Comparison of ENCODE assay signal across 10 cellular contexts in the genomic region with DNA sequence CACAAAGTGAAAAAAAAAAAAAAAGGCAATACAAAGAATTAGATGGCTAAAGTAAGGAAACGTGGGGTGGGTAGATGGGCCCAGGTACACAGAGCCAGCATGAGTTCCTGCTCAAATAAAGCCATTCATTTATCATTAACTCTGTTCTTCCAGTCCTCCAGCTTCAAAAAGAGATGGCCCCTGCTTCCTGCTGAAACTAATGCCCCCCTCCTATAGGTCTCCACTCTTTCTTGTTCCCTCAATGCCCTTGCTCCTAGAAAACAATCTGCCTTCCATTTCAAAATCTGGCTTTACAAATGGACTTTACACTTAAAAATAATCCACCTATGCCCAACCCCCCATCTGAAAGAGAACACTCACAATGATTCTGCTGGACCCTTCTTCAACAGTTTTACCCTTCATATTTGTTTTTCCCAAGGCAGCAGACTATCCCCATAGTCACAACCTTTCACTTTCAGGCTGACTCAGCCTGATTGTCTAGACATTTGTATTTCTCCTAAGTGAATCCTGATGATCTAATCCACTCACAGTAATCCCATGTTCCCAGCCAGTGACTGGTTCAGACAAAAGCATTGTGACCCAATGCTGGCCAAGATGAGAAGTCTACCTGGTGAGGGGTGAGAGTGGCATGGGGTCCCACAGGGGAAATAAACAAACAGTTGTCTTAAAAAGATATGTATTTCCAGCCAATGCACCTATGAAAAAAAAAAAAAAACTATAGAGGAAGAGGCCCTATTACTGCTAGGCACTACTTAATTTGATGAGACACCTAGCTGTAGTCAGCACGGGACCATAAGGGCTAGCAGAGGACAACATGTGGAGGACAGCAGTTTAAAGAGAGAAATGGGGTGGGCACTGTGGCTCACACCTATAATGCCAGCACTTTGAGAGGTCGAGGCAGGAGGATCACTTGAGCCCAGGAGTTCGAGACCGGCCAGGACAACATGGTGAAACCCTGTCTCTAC.
A peak's percentile ranks its signal among the peaks of the same experiment; 100 is the strongest.
DNase-seq lines count a peak whose midpoint lies in the region; ATAC-seq, FAIRE-seq and TF ChIP-seq lines count a peak whose summit lies in the region.
"Had no signal": no experiment of that assay in that cellular context is flagged by ENCODE, and none has a peak within 500 bp of the region (broad histone marks: within the 10 kb centered on the region; RNA-seq: fewer than 3 reads in every experiment).

No MANE protein-coding gene starts in this region.

- H3K9me3 ChIP-seq in CD4-positive, alpha-beta T cell (ENCODE audit: control insufficient read depth, low read length): no peaks in the 10 kb centered on the region
- no peaks in the 10 kb centered on the region for H3K9me3 ChIP-seq in mucosa of descending colon

- no peak for ATAC-seq in CD4-positive, alpha-beta T cell (ENCODE audit: poor library complexity)
- peak; percentile 43 for ATAC-seq in HG03442 (IDR thresholded peaks at IDR 0.05; ENCODE audit: unreplicated experiment)
- peak; percentile 64 for ATAC-seq in mucosa of descending colon
- ATAC-seq in HG03439 (IDR thresholded peaks at IDR 0.05; ENCODE audit: unreplicated experiment): no peak

- H3K27ac ChIP-seq in CD4-positive, alpha-beta T cell (ENCODE audit: low read depth, low read length): no peak overlapping the region
- H3K27ac ChIP-seq: cardiac muscle cell had no signal

- no peak for DNase-seq in CD4-positive, alpha-beta T cell
- DNase-seq in bronchial epithelial cell (ENCODE audit: low read depth) (peak; percentile 96), mucosa of descending colon (no peak), putamen (ENCODE audit: low spot score) (no peak), GF-D8 (lab: John Stamatoyannopoulos, UW) (no peak), KG1 (lab: John Stamatoyannopoulos, UW) (no peak)
- DNase-seq: NCI-H1092 treated with DMSO at 0.1 percent for 48 hours had no signal

- FAIRE-seq in bronchial epithelial cell (lab: Jason Lieb, UNC): peak; percentile 23

- H3K4me3 ChIP-seq in bronchial epithelial cell (ENCODE audit: low read depth, low read length) (no peak overlapping the region), mucosa of descending colon (no peak overlapping the region)
- H3K4me3 ChIP-seq: cardiac muscle cell had no signal

- POLR2A ChIA-PET in CD4-positive, alpha-beta T cell (lab: Charles Lee): no interaction called here

- peaks cover 3% of the 10 kb centered on the region for H3K4me1 ChIP-seq in mucosa of descending colon (ENCODE audit: low read depth)

- H3K36me3 ChIP-seq in bronchial epithelial cell (ENCODE audit: control insufficient read depth, insufficient read depth, low read length) (peaks cover 8% of the 10 kb centered on the region), mucosa of descending colon (ENCODE audit: low read depth) (no peaks in the 10 kb centered on the region)

- intact Hi-C loops in CD4-positive, alpha-beta T cell (cut with DNase I, micrococcal nuclease): no loop called here
- intact Hi-C loops in mucosa of descending colon (cut with DNase I, micrococcal nuclease): no loop called here

- peaks cover 96% of the 10 kb centered on the region for H3K36me3 Mint-ChIP-seq in CD4-positive, alpha-beta T cell (ENCODE audit: low read depth)

- H3K9me3 Mint-ChIP-seq in CD4-positive, alpha-beta T cell: no peaks in the 10 kb centered on the region

- no peak overlapping the region for H3K4me3 Mint-ChIP-seq in CD4-positive, alpha-beta T cell

- no peaks in the 10 kb centered on the region for H3K27me3 ChIP-seq in CD4-positive, alpha-beta T cell (ENCODE audit: control insufficient read depth, insufficient read depth, low read length)
- no peaks in the 10 kb centered on the region for H3K27me3 ChIP-seq in bronchial epithelial cell (ENCODE audit: control insufficient read depth, insufficient read depth, low read length)
- H3K27me3 ChIP-seq: cardiac muscle cell had no signal

- H3K4me1 Mint-ChIP-seq in CD4-positive, alpha-beta T cell (ENCODE audit: low read depth): peaks cover 21% of the 10 kb centered on the region

- no peaks in the 10 kb centered on the region for H3K27me3 Mint-ChIP-seq in CD4-positive, alpha-beta T cell

- CTCF ChIA-PET in CD4-positive, alpha-beta T cell (lab: Charles Lee): no interaction called here

- TF ChIP-seq CTCF in CD4-positive, alpha-beta T cell (IDR thresholded peaks at IDR 0.05): no peak
- TF ChIP-seq CTCF in bronchial epithelial cell (IDR thresholded peaks at IDR 0.05; ENCODE audit: insufficient read depth, low read length, severe bottlenecking): no peak
- no peak for TF ChIP-seq CTCF in mucosa of descending colon (IDR thresholded peaks at IDR 0.05)

- H3K27ac Mint-ChIP-seq in CD4-positive, alpha-beta T cell: peak overlapping the region; percentile 52

Comparison
In these comparisons a context has a peak if more than half of its experiments do, and no peak if none do; other contexts are left out.
1. ATAC-seq: peak in HG03442 (single experiment) and mucosa of descending colon (single experiment); none in CD4-positive, alpha-beta T cell (single experiment) and HG03439 (single experiment).